ENCODE assay signal across 21 cellular contexts in the genomic region with DNA sequence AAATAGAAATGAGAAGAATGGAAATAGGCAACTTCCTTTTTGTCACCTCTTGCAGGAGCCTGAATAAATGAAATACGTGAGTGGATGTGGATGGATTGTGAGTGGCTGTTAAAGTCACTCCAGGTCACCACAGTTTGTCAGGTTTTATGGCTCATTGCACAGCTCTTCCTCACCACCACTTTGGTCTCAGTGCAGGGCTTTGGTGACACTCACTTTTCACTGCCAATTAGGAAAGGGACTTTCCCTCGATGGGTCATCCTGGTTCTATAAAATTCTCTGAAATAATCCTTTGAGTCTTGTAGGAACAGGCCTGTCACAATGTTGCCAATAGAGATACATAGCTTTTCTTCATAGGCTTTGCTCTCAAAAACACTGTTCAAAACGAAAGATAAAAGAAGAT.
"Had no signal": no experiment of that assay in that cellular context is flagged by ENCODE, and none has a peak within 500 bp of the region (broad histone marks: within the 10 kb centered on the region; RNA-seq: fewer than 3 reads in every experiment).

No MANE protein-coding gene starts in this region.

- ATAC-seq: left lobe of liver; natural killer cell treated with Interleukin-12 subunit alpha and Interleukin-12 subunit beta and Interleukin-15 and Interleukin-18, amount 100 ng/mL, for 72 hours; right cardiac atrium; stimulated activated naive CD8-positive, alpha-beta T cell treated with anti-CD3 and anti-CD28 coated beads, Interleukin-15, Interleukin-2, amounts not matched to agents 100 U/mL and 50 U/mL, for 24 hours had no signal

- H3K9me3 Mint-ChIP-seq: T-helper 1 cell treated with Interleukin-12 subunit alpha and Interleukin-12 subunit beta and Interleukin-4 antibody, amounts not matched to agents 30 μg/mL and 1 μg/mL, for 36 hours had no signal

- FAIRE-seq: endothelial cell of umbilical vein, urothelium cell line had no signal

- H3K4me3 ChIP-seq: ascending aorta, lung, tibial nerve had no signal

- H3K27me3 ChIP-seq: ascending aorta, tibial nerve had no signal

- H3K4me1 Mint-ChIP-seq: activated naive CD4-positive, alpha-beta T cell treated with anti-CD3 and anti-CD28 coated beads, Interleukin-2, amount 50 U/mL, for 24 hours; mesothelial cell of epicardium had no signal

- DNase-seq: activated CD4-positive, alpha-beta T cell treated with anti-CD3 and anti-CD28 coated beads for 1 hour; activated gamma-delta T cell; effector CD8-positive, alpha-beta T cell; foreskin fibroblast; glutamatergic neuron; hippocampal formation; islet precursor cell; posterior cingulate gyrus; right cardiac atrium; stimulated activated naive CD8-positive, alpha-beta T cell treated with anti-CD3 and anti-CD28 coated beads, Interleukin-15, Interleukin-2, amounts not matched to agents 100 U/mL and 50 U/mL, for 24 hours; substantia nigra had no signal

- H3K4me3 Mint-ChIP-seq: activated naive CD4-positive, alpha-beta T cell treated with anti-CD3 and anti-CD28 coated beads, Interleukin-2, amount 50 U/mL, for 24 hours; mesothelial cell of epicardium; natural killer cell treated with Interleukin-12 subunit alpha and Interleukin-12 subunit beta and Interleukin-15 and Interleukin-18, amount 100 ng/mL, for 72 hours; T-helper 1 cell treated with Interleukin-12 subunit alpha and Interleukin-12 subunit beta and Interleukin-4 antibody, amounts not matched to agents 30 μg/mL and 1 μg/mL, for 36 hours had no signal

- H3K36me3 Mint-ChIP-seq: activated naive CD4-positive, alpha-beta T cell treated with anti-CD3 and anti-CD28 coated beads, Interleukin-2, amount 50 U/mL, for 24 hours; mesothelial cell of epicardium; natural killer cell treated with Interleukin-12 subunit alpha and Interleukin-12 subunit beta and Interleukin-15 and Interleukin-18, amount 100 ng/mL, for 72 hours had no signal

- H3K27me3 Mint-ChIP-seq: activated naive CD4-positive, alpha-beta T cell treated with anti-CD3 and anti-CD28 coated beads, Interleukin-2, amount 50 U/mL, for 24 hours; natural killer cell treated with Interleukin-12 subunit alpha and Interleukin-12 subunit beta and Interleukin-15 and Interleukin-18, amount 100 ng/mL, for 72 hours had no signal

- H3K27ac Mint-ChIP-seq: activated naive CD4-positive, alpha-beta T cell treated with anti-CD3 and anti-CD28 coated beads, Interleukin-2, amount 50 U/mL, for 24 hours; mesothelial cell of epicardium; natural killer cell treated with Interleukin-12 subunit alpha and Interleukin-12 subunit beta and Interleukin-15 and Interleukin-18, amount 100 ng/mL, for 72 hours; T-helper 1 cell treated with Interleukin-12 subunit alpha and Interleukin-12 subunit beta and Interleukin-4 antibody, amounts not matched to agents 30 μg/mL and 1 μg/mL, for 36 hours had no signal

- H3K36me3 ChIP-seq: ascending aorta, tibial nerve had no signal
